9 cellular contexts compared by ENCODE assay signal in genomic region chr2:45904267-45904921, GRCh38.
A peak's percentile ranks its signal among the peaks of the same experiment; 100 is the strongest.
DNase-seq lines count a peak whose midpoint lies in the region; ATAC-seq and TF ChIP-seq lines count a peak whose summit lies in the region.
"Had no signal": no experiment of that assay in that cellular context is flagged by ENCODE, and none has a peak within 500 bp of the region (broad histone marks: within the 10 kb centered on the region; RNA-seq: fewer than 3 reads in every experiment).

No MANE protein-coding gene starts in this region.

- TF ChIP-seq CTCF in foreskin fibroblast (IDR thresholded peaks at IDR 0.05; ENCODE audit: low read depth, low read length), result no peak

- peak; percentile 77 for ATAC-seq in GM19467 (IDR thresholded peaks at IDR 0.05; ENCODE audit: unreplicated experiment)
- peak; percentile 74 for ATAC-seq in HG03521 (IDR thresholded peaks at IDR 0.05; ENCODE audit: unreplicated experiment)
- ATAC-seq in GM19397 (IDR thresholded peaks at IDR 0.05; ENCODE audit: unreplicated experiment), result no peak

- DNase-seq in GM03348 (ENCODE audit: low spot score) (peak; percentile 61), foreskin fibroblast (peak; percentile 54 to 79), SKM-1 (lab: John Stamatoyannopoulos, UW; ENCODE audit: unreplicated experiment) (no peak), RKO (ENCODE audit: low spot score) (no peak), kidney tubule cell (ENCODE audit: low spot score) (no peak)
- DNase-seq: DND-41 had no signal

- peak overlapping the region in 1 of 2 donors; percentile 45 for H3K4me3 ChIP-seq in foreskin fibroblast (ENCODE audit: low read depth in 1 of 2, low read length in 2 of 2)

Comparison
In these comparisons a context has a peak if more than half of its experiments do, and no peak if none do; other contexts are left out.
1. DNase-seq: peak in GM03348 (single experiment) and foreskin fibroblast (2 of 2); none in SKM-1 (single experiment), RKO (single experiment) and kidney tubule cell (single experiment).